ENCODE assay signal across 8 cellular contexts in the genomic region with DNA sequence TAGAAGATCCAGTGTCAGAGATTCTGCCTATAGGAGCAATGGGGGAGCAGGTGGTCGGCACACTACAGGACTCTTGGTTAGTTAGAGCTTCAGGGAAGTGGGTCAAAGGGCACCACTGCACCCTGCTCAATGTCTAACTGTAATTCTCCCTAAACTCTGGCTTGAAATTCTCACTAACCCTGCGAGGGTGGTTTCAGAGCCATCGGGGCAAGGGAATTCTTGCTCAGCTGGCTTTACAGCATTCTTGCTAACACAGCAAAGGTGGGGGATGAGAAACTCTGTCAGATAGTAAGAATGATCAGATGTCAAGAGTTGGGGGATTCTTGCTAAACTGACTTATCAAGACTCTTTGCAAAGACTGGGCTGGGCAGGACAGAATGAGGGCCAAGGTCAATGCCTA. TPM values are rescaled to one million over a fixed set of nuclear protein-coding genes. Genes with fewer than 3 reads are reported as not detected.
"Had no signal": no experiment of that assay in that cellular context is flagged by ENCODE, and none has a peak within 500 bp of the region (broad histone marks: within the 10 kb centered on the region; RNA-seq: fewer than 3 reads in every experiment).

No MANE protein-coding gene starts in this region.

- H2AFZ ChIP-seq: GM23248 had no signal

- DNase-seq: GM23248, H9, HCEC 1CT, Karpas-422, KBM-7 had no signal

- H3K4me2 ChIP-seq: KMS-11 had no signal

- H3K4me3 ChIP-seq: GM23248 had no signal

- H3K9ac ChIP-seq: GM23248, KMS-11 had no signal

- ATAC-seq: HepG2 had no signal

- H3K27ac ChIP-seq: GM23248, HL-60, KMS-11 had no signal

RNA-seq across cellular contexts. Expression of a gene that starts 4.7 kb away (rescaled TPM):
- polyA plus RNA-seq: HepG2 had no signal
